8 cellular contexts compared by ENCODE assay signal in genomic region chr6:5135783-5136376, GRCh38.
DNase-seq lines count a peak whose midpoint lies in the region; TF ChIP-seq lines count a peak whose summit lies in the region.

No MANE protein-coding gene starts in this region.

- peak; percentile 66 for TF ChIP-seq CTCF in foreskin fibroblast (IDR thresholded peaks at IDR 0.05; ENCODE audit: low read depth, low read length)

- H3K4me3 ChIP-seq in foreskin fibroblast (ENCODE audit: low read depth in 1 of 2, low read length in 2 of 2), result no peak overlapping the region

- DNase-seq in activated gamma-delta T cell treated with Interleukin-2 at 50 U/mL for 16 hours (peak; percentile 41), activated gamma-delta T cell (lab: John Stamatoyannopoulos, UW) (no peak), NCI-H226 (peak; percentile 34), foreskin fibroblast (peak in 1 of 2 donors; percentile 39), anterior cingulate cortex (lab: John Stamatoyannopoulos, UW) (no peak), globus pallidus (ENCODE audit: low spot score) (no peak)
- DNase-seq in activated CD8-positive, alpha-beta memory T cell treated with anti-CD3 and anti-CD28 coated beads for 48 hours (ENCODE audit: low read depth in 2 of 3, low spot score in 2 of 3), result peak in 2 of 3 experiments; percentile 3 to 25
- DNase-seq in stimulated activated CD4-positive, alpha-beta T cell treated with anti-CD3 and anti-CD28 coated beads, Interleukin-2, amount 100 ng/mL, for 24 hours, result peak; percentile 44 to 54

Comparison
In these comparisons a context has a peak if more than half of its experiments do, and no peak if none do; other contexts are left out.
1. DNase-seq: peak in activated gamma-delta T cell treated with Interleukin-2 at 50 U/mL for 16 hours (single experiment), NCI-H226 (single experiment), activated CD8-positive, alpha-beta memory T cell treated with anti-CD3 and anti-CD28 coated beads for 48 hours (2 of 3) and stimulated activated CD4-positive, alpha-beta T cell treated with anti-CD3 and anti-CD28 coated beads, Interleukin-2, amount 100 ng/mL, for 24 hours (2 of 2); none in activated gamma-delta T cell (single experiment), anterior cingulate cortex (0 of 58) and globus pallidus (single experiment).